Comparison of ENCODE assay signal across 8 cellular contexts in genomic region chr9:137423001-137423809, GRCh38. TPM values are rescaled to one million over a fixed set of nuclear protein-coding genes. Genes with fewer than 3 reads are reported as not detected.
DNase-seq lines count a peak whose midpoint lies in the region; ATAC-seq and TF ChIP-seq lines count a peak whose summit lies in the region.

Gene EXD3, minus strand, starts transcription at chr9:137423162. Its CDS starts 27,805 bp downstream, at chr9:137395357.
Gene NOXA1, plus strand, starts transcription at chr9:137423393. Its CDS starts 137 bp downstream, at chr9:137423530.

- H3K9me3 ChIP-seq in vagina = no peaks in the 10 kb centered on the region

- H3K4me3 ChIP-seq in vagina = peak within 1 kb of the TSS; percentile 84 to 95

- no peaks in the 10 kb centered on the region for H3K36me3 ChIP-seq in vagina

- no peak for TF ChIP-seq POLR2A in vagina (IDR thresholded peaks at IDR 0.05)

- peak; percentile 99 for DNase-seq in GM13977 (ENCODE audit: low spot score)
- peak; percentile 89 for DNase-seq in NCI-H146 (lab: John Stamatoyannopoulos, UW)
- peak; percentile 85 to 93 (median 90) for DNase-seq in T-helper 2 cell
- DNase-seq in anterior cingulate cortex (lab: John Stamatoyannopoulos, UW) = peak in 55 of 58 donors; percentile 41 to 92 (median 83)
- peak; percentile 91 for DNase-seq in hepatic stellate cell (ENCODE audit: low spot score)
- DNase-seq in renal cortical epithelial cell (ENCODE audit: low read depth) = peak; percentile 54
- no peak for DNase-seq in vagina (ENCODE audit: extremely low spot score in 2 of 2)

- TF ChIP-seq CTCF in GM13977 (IDR thresholded peaks at IDR 0.05; ENCODE audit: extremely low read depth, insufficient read depth, missing control alignments) = peak; percentile 67
- TF ChIP-seq CTCF in vagina (IDR thresholded peaks at IDR 0.05) = peak in 2 of 3 experiments; percentile 28 to 40

- no peaks in the 10 kb centered on the region for H3K27me3 ChIP-seq in vagina

- in situ Hi-C loops in GM13977 (cut with MboI; ENCODE audit: low pct_unique_long_range_greater_than_20kb, low sequenced_read_pairs, unreplicated experiment) = no loop called here

- peaks cover 34% of the 10 kb centered on the region for H3K4me1 ChIP-seq in vagina

- intact Hi-C loops in vagina (cut with DNase I) = no loop called here

- H3K27ac ChIP-seq in vagina = peak within 1 kb of the TSS; percentile 87

- peak; percentile 78 for ATAC-seq in HG02852 (IDR thresholded peaks at IDR 0.05; ENCODE audit: unreplicated experiment)

RNA-seq across cellular contexts. Expression of gene EXD3, which starts in this region (rescaled TPM):
- total RNA-seq in renal cortical epithelial cell = 11.6 and 12.2 TPM in 2 replicates
- total RNA-seq in vagina = 35.6 TPM

RNA-seq across cellular contexts. Expression of gene NOXA1, which starts in this region (rescaled TPM):
- total RNA-seq in renal cortical epithelial cell (2.1 and 2.8 TPM in 2 replicates), vagina (2.9 TPM)

Comparison
In these comparisons a context has a peak if more than half of its experiments do, and no peak if none do; other contexts are left out.
1. DNase-seq: peak in GM13977 (single experiment), NCI-H146 (single experiment), T-helper 2 cell (5 of 5), anterior cingulate cortex (55 of 58), hepatic stellate cell (single experiment) and renal cortical epithelial cell (single experiment); none in vagina (0 of 2).